35 cellular contexts compared by ENCODE assay signal in the genomic region with DNA sequence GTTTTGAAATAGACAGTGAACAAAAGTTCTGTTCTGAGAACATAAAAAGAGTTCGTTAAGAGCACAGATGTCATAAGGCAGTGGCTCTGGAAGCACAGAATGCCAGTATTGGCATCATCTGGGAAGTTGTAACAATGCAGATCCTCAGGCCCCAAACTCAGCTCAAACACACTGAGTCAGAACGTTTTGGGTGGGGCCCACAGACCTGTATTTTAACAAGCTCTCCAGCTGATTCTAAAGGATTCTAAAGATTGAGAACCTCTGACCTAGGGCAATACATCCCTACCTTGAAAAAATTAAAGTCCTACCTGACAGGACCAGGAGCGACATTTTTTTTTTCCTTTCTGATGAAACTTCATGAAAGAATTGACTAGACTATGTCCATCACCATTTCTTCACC.
"Had no signal": no experiment of that assay in that cellular context is flagged by ENCODE, and none has a peak within 500 bp of the region (broad histone marks: within the 10 kb centered on the region; RNA-seq: fewer than 3 reads in every experiment).

No MANE protein-coding gene starts in this region.

- H3K4me1 Mint-ChIP-seq: activated B cell treated with CpG ODN at 0.5 μM for 24 hours; activated CD4-positive, alpha-beta T cell treated with anti-CD3 and anti-CD28 coated beads, Interleukin-2, amount 10 ng/mL, durations not matched to agents 24 days and 14 days; activated naive CD8-positive, alpha-beta T cell treated with anti-CD3 and anti-CD28 coated beads for 36 hours; activated T-helper 17 cell treated with anti-CD3 and anti-CD28 coated beads, Interleukin-2, amount 50 U/mL, for 72 hours had no signal

- H3K9me3 Mint-ChIP-seq: activated B cell treated with CpG ODN at 0.5 μM for 24 hours; activated CD4-positive, alpha-beta memory T cell treated with anti-CD3 and anti-CD28 coated beads for 36 hours; activated CD4-positive, alpha-beta T cell treated with anti-CD3 and anti-CD28 coated beads, Interleukin-2, amount 10 ng/mL, durations not matched to agents 24 days and 14 days; activated CD8-positive, alpha-beta T cell treated with anti-CD3 and anti-CD28 coated beads for 36 hours; activated naive CD4-positive, alpha-beta T cell treated with anti-CD3 and anti-CD28 coated beads for 36 hours; activated naive CD4-positive, alpha-beta T cell treated with anti-CD3 and anti-CD28 coated beads, Interleukin-2, amount 50 U/mL, for 72 hours; activated naive CD8-positive, alpha-beta T cell treated with anti-CD3 and anti-CD28 coated beads for 36 hours; activated T-cell treated with anti-CD3 and anti-CD28 coated beads, Interleukin-2, amount 50 U/mL, for 4 hours; activated T-cell treated with anti-CD3 and anti-CD28 coated beads, Interleukin-2, amount 50 U/mL, for 72 hours; activated T-helper 1 cell treated with anti-CD3 and anti-CD28 coated beads, Interleukin-12 subunit alpha, Interleukin-12 subunit beta, Interleukin-2, Interleukin-4 antibody, amounts not matched to agents 30 ng/mL and 10 ng/mL and 1 ng/mL, durations not matched to agents 14 hours and 24 hours and 36 hours; activated T-helper 17 cell treated with anti-CD3 and anti-CD28 coated beads, Interleukin-2, amount 50 U/mL, for 72 hours; T-helper 1 cell treated with Interleukin-12 subunit alpha and Interleukin-12 subunit beta and Interleukin-4 antibody, amounts not matched to agents 30 μg/mL and 1 μg/mL, for 36 hours; T-helper 2 cell treated with Interferon-gamma antibody and Interleukin-4, amounts not matched to agents 5 μg/mL and 100 μg/mL, for 36 hours had no signal

- H3K4me3 Mint-ChIP-seq: activated B cell treated with CpG ODN at 0.5 μM for 24 hours; activated CD4-positive, alpha-beta memory T cell treated with anti-CD3 and anti-CD28 coated beads for 36 hours; activated CD4-positive, alpha-beta T cell treated with anti-CD3 and anti-CD28 coated beads, Interleukin-2, amount 10 ng/mL, durations not matched to agents 24 days and 14 days; activated CD8-positive, alpha-beta T cell treated with anti-CD3 and anti-CD28 coated beads for 36 hours; activated naive CD4-positive, alpha-beta T cell treated with anti-CD3 and anti-CD28 coated beads for 36 hours; activated naive CD8-positive, alpha-beta T cell treated with anti-CD3 and anti-CD28 coated beads for 36 hours; activated T-cell treated with anti-CD3 and anti-CD28 coated beads, Interleukin-2, amount 50 U/mL, for 4 hours; activated T-cell treated with anti-CD3 and anti-CD28 coated beads, Interleukin-2, amount 50 U/mL, for 72 hours; activated T-helper 1 cell treated with anti-CD3 and anti-CD28 coated beads, Interleukin-12 subunit alpha, Interleukin-12 subunit beta, Interleukin-2, Interleukin-4 antibody, amounts not matched to agents 30 ng/mL and 10 ng/mL and 1 ng/mL, durations not matched to agents 14 hours and 24 hours and 36 hours; activated T-helper 17 cell treated with anti-CD3 and anti-CD28 coated beads, Interleukin-2, amount 50 U/mL, for 72 hours; T-helper 1 cell treated with Interleukin-12 subunit alpha and Interleukin-12 subunit beta and Interleukin-4 antibody, amounts not matched to agents 30 μg/mL and 1 μg/mL, for 36 hours; T-helper 2 cell treated with Interferon-gamma antibody and Interleukin-4, amounts not matched to agents 5 μg/mL and 100 μg/mL, for 36 hours had no signal

- H3K36me3 ChIP-seq: adrenal gland, brain microvascular endothelial cell, breast epithelium had no signal

- ATAC-seq: activated CD8-positive, alpha-beta T cell treated with anti-CD3 and anti-CD28 coated beads for 36 hours; activated naive CD4-positive, alpha-beta T cell treated with anti-CD3 and anti-CD28 coated beads, Interleukin-2, amount 50 U/mL, for 72 hours; activated T-cell treated with anti-CD3 and anti-CD28 coated beads, Interleukin-2, amount 50 U/mL, for 4 hours; activated T-cell treated with anti-CD3 and anti-CD28 coated beads, Interleukin-2, amount 50 U/mL, for 72 hours; activated T-helper 17 cell treated with anti-CD3 and anti-CD28 coated beads, Interleukin-2, amount 50 U/mL, for 72 hours; body of pancreas had no signal

- DNase-seq: activated B cell treated with CpG ODN at 0.5 μM for 24 hours; activated CD4-positive, alpha-beta memory T cell treated with anti-CD3 and anti-CD28 coated beads for 36 hours; activated CD4-positive, alpha-beta T cell treated with anti-CD3 and anti-CD28 coated beads for 4 hours; activated CD4-positive, alpha-beta T cell treated with anti-CD3 and anti-CD28 coated beads, Interleukin-2, amount 10 ng/mL, durations not matched to agents 24 days and 14 days; activated CD4-positive, alpha-beta T cell treated with anti-CD3 and anti-CD28 coated beads, Interleukin-2, amount 50 U/mL, for 1 hour; activated CD4-positive, alpha-beta T cell treated with anti-CD3 and anti-CD28 coated beads, Interleukin-2, amount 50 U/mL, for 4 hours; activated CD4-positive, CD25-positive, alpha-beta regulatory T cell treated with anti-CD3 and anti-CD28 coated beads, Interleukin-2, amount 50 U/mL, for 72 hours; activated CD8-positive, alpha-beta memory T cell treated with anti-CD3 and anti-CD28 coated beads, Interleukin-2, amount 50 U/mL, for 4 hours; activated CD8-positive, alpha-beta T cell treated with anti-CD3 and anti-CD28 coated beads for 36 hours; activated effector memory CD4-positive, alpha-beta T cell treated with anti-CD3 and anti-CD28 coated beads, Interleukin-2, amount 50 U/mL, for 16 hours; activated gamma-delta T cell treated with Interleukin-2 at 50 U/mL for 16 hours; activated naive CD4-positive, alpha-beta T cell; activated naive CD4-positive, alpha-beta T cell treated with anti-CD3 and anti-CD28 coated beads for 36 hours; activated naive CD4-positive, alpha-beta T cell treated with anti-CD3 and anti-CD28 coated beads, Interleukin-2, amount 50 U/mL, for 16 hours; activated naive CD8-positive, alpha-beta T cell treated with anti-CD3 and anti-CD28 coated beads for 36 hours; activated T-cell treated with anti-CD3 and anti-CD28 coated beads for 4 hours; activated T-cell treated with anti-CD3 and anti-CD28 coated beads, Interleukin-2, amount 50 U/mL, for 1 hour; activated T-cell treated with anti-CD3 and anti-CD28 coated beads, Interleukin-2, amount 50 U/mL, for 4 hours; activated T-cell treated with anti-CD3 and anti-CD28 coated beads, Interleukin-2, amount 50 U/mL, for 72 hours; adrenal gland; amniotic stem cell; aorta; body of pancreas; brain microvascular endothelial cell; central memory CD4-positive, alpha-beta T cell; T-helper 1 cell; T-helper 2 cell; T-helper 9 cell had no signal

- H3K27ac Mint-ChIP-seq: activated B cell treated with CpG ODN at 0.5 μM for 24 hours; activated CD4-positive, alpha-beta memory T cell treated with anti-CD3 and anti-CD28 coated beads for 36 hours; activated CD4-positive, alpha-beta T cell treated with anti-CD3 and anti-CD28 coated beads, Interleukin-2, amount 10 ng/mL, durations not matched to agents 24 days and 14 days; activated CD8-positive, alpha-beta T cell treated with anti-CD3 and anti-CD28 coated beads for 36 hours; activated naive CD4-positive, alpha-beta T cell treated with anti-CD3 and anti-CD28 coated beads for 36 hours; activated naive CD4-positive, alpha-beta T cell treated with anti-CD3 and anti-CD28 coated beads, Interleukin-2, amount 50 U/mL, for 72 hours; activated naive CD8-positive, alpha-beta T cell treated with anti-CD3 and anti-CD28 coated beads for 36 hours; activated T-cell treated with anti-CD3 and anti-CD28 coated beads, Interleukin-2, amount 50 U/mL, for 72 hours; activated T-helper 1 cell treated with anti-CD3 and anti-CD28 coated beads, Interleukin-12 subunit alpha, Interleukin-12 subunit beta, Interleukin-2, Interleukin-4 antibody, amounts not matched to agents 30 ng/mL and 10 ng/mL and 1 ng/mL, durations not matched to agents 14 hours and 24 hours and 36 hours; activated T-helper 17 cell treated with anti-CD3 and anti-CD28 coated beads, Interleukin-2, amount 50 U/mL, for 72 hours; T-helper 1 cell treated with Interleukin-12 subunit alpha and Interleukin-12 subunit beta and Interleukin-4 antibody, amounts not matched to agents 30 μg/mL and 1 μg/mL, for 36 hours; T-helper 2 cell treated with Interferon-gamma antibody and Interleukin-4, amounts not matched to agents 5 μg/mL and 100 μg/mL, for 36 hours had no signal

- H3K9me3 ChIP-seq: adrenal gland, body of pancreas, breast epithelium had no signal

- H3K27ac ChIP-seq: adrenal gland, body of pancreas, brain microvascular endothelial cell, breast epithelium, VCaP had no signal

- H3K27me3 ChIP-seq: adrenal gland, body of pancreas, brain microvascular endothelial cell, breast epithelium had no signal

- H3K36me3 Mint-ChIP-seq: activated CD4-positive, alpha-beta memory T cell treated with anti-CD3 and anti-CD28 coated beads for 36 hours; activated naive CD4-positive, alpha-beta T cell treated with anti-CD3 and anti-CD28 coated beads, Interleukin-2, amount 50 U/mL, for 72 hours; activated naive CD8-positive, alpha-beta T cell treated with anti-CD3 and anti-CD28 coated beads for 36 hours had no signal

- H3K4me3 ChIP-seq: adrenal gland, body of pancreas, breast epithelium had no signal
